1 cellular context compared by ENCODE assay signal in the genomic region with DNA sequence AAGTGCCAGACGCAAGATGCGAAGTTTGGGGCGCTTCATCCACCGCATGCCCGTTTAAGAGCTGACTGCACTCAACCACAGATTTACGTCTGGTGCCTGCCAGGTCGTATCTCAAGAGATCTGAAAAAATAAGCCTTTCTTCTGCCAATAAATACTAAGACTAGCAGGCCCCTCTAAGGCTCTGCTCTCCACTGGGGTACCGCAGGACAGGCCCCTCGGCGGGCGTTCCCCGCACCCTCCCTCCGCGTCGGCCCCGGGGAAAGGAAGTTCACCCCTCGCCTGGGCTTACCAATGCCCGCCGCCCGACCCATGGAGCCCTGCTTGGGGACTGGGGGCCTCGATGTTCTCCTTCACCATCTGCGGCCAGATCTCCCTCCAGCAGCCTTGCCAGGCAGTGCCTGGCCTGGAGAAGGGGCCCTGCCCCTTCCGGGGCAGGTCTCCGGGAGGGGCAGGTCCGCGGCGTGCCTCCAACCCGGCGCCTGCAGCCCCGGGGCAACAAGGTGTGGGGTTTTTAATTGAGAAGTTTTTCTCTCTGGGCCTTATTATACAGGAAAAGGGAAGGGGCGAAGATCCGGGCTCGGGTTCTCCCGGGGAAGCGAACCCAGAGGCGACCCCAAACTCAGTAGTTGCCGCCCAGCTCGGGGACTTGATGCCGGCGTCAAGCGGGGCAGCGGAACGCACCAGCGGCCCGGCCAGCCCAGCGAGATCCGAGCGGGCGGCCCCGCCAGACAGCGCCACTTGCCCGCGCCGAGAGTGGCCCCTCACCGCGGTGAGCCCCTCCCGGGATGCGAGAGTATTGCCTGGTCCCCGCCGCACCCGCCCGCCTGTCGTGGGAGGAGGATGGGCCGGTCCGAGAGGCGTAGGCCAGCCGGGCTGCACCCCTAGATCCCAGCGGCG.
TF ChIP-seq lines count a peak whose summit lies in the region.

No MANE protein-coding gene starts in this region.

TF ChIP-seq in GM23338, 12 proteins besides CTCF, POLR2A, EP300 and RAD21 (continued from another document):
- TF ChIP-seq, protein P1, sequence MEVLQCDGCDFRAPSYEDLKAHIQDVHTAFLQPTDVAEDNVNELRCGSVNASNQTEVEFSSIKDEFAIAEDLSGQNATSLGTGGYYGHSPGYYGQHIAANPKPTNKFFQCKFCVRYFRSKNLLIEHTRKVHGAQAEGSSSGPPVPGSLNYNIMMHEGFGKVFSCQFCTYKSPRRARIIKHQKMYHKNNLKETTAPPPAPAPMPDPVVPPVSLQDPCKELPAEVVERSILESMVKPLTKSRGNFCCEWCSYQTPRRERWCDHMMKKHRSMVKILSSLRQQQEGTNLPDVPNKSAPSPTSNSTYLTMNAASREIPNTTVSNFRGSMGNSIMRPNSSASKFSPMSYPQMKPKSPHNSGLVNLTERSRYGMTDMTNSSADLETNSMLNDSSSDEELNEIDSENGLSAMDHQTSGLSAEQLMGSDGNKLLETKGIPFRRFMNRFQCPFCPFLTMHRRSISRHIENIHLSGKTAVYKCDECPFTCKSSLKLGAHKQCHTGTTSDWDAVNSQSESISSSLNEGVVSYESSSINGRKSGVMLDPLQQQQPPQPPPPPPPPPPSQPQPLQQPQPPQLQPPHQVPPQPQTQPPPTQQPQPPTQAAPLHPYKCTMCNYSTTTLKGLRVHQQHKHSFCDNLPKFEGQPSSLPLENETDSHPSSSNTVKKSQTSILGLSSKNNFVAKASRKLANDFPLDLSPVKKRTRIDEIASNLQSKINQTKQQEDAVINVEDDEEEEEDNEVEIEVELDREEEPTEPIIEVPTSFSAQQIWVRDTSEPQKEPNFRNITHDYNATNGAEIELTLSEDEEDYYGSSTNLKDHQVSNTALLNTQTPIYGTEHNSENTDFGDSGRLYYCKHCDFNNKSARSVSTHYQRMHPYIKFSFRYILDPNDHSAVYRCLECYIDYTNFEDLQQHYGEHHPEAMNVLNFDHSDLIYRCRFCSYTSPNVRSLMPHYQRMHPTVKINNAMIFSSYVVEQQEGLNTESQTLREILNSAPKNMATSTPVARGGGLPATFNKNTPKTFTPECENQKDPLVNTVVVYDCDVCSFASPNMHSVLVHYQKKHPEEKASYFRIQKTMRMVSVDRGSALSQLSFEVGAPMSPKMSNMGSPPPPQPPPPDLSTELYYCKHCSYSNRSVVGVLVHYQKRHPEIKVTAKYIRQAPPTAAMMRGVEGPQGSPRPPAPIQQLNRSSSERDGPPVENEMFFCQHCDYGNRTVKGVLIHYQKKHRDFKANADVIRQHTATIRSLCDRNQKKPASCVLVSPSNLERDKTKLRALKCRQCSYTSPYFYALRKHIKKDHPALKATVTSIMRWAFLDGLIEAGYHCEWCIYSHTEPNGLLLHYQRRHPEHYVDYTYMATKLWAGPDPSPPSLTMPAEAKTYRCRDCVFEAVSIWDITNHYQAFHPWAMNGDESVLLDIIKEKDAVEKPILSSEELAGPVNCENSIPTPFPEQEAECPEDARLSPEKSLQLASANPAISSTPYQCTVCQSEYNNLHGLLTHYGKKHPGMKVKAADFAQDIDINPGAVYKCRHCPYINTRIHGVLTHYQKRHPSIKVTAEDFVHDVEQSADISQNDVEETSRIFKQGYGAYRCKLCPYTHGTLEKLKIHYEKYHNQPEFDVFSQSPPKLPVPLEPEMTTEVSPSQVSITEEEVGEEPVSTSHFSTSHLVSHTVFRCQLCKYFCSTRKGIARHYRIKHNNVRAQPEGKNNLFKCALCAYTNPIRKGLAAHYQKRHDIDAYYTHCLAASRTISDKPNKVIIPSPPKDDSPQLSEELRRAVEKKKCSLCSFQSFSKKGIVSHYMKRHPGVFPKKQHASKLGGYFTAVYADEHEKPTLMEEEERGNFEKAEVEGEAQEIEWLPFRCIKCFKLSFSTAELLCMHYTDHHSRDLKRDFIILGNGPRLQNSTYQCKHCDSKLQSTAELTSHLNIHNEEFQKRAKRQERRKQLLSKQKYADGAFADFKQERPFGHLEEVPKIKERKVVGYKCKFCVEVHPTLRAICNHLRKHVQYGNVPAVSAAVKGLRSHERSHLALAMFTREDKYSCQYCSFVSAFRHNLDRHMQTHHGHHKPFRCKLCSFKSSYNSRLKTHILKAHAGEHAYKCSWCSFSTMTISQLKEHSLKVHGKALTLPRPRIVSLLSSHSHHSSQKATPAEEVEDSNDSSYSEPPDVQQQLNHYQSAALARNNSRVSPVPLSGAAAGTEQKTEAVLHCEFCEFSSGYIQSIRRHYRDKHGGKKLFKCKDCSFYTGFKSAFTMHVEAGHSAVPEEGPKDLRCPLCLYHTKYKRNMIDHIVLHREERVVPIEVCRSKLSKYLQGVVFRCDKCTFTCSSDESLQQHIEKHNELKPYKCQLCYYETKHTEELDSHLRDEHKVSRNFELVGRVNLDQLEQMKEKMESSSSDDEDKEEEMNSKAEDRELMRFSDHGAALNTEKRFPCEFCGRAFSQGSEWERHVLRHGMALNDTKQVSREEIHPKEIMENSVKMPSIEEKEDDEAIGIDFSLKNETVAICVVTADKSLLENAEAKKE (CRISPR knock-in tag; IDR thresholded peaks at IDR 0.05) = no peak
- no peak for TF ChIP-seq CREB1 (CRISPR knock-in tag; IDR thresholded peaks at IDR 0.05; ENCODE audit: low read depth)
- no peak for TF ChIP-seq STAT1 (IDR thresholded peaks at IDR 0.05; ENCODE audit: unreplicated experiment)
- TF ChIP-seq, protein P2, sequence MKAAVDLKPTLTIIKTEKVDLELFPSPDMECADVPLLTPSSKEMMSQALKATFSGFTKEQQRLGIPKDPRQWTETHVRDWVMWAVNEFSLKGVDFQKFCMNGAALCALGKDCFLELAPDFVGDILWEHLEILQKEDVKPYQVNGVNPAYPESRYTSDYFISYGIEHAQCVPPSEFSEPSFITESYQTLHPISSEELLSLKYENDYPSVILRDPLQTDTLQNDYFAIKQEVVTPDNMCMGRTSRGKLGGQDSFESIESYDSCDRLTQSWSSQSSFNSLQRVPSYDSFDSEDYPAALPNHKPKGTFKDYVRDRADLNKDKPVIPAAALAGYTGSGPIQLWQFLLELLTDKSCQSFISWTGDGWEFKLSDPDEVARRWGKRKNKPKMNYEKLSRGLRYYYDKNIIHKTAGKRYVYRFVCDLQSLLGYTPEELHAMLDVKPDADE (IDR thresholded peaks at IDR 0.05) = no peak
- TF ChIP-seq POLR2AphosphoS5 (IDR thresholded peaks at IDR 0.05; ENCODE audit: low read depth) = no peak
- TF ChIP-seq, protein P3, sequence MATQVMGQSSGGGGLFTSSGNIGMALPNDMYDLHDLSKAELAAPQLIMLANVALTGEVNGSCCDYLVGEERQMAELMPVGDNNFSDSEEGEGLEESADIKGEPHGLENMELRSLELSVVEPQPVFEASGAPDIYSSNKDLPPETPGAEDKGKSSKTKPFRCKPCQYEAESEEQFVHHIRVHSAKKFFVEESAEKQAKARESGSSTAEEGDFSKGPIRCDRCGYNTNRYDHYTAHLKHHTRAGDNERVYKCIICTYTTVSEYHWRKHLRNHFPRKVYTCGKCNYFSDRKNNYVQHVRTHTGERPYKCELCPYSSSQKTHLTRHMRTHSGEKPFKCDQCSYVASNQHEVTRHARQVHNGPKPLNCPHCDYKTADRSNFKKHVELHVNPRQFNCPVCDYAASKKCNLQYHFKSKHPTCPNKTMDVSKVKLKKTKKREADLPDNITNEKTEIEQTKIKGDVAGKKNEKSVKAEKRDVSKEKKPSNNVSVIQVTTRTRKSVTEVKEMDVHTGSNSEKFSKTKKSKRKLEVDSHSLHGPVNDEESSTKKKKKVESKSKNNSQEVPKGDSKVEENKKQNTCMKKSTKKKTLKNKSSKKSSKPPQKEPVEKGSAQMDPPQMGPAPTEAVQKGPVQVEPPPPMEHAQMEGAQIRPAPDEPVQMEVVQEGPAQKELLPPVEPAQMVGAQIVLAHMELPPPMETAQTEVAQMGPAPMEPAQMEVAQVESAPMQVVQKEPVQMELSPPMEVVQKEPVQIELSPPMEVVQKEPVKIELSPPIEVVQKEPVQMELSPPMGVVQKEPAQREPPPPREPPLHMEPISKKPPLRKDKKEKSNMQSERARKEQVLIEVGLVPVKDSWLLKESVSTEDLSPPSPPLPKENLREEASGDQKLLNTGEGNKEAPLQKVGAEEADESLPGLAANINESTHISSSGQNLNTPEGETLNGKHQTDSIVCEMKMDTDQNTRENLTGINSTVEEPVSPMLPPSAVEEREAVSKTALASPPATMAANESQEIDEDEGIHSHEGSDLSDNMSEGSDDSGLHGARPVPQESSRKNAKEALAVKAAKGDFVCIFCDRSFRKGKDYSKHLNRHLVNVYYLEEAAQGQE (IDR thresholded peaks at IDR 0.05; ENCODE audit: unreplicated experiment) = no peak
- TF ChIP-seq NANOG (IDR thresholded peaks at IDR 0.05; ENCODE audit: borderline replicate concordance) = no peak
- TF ChIP-seq ZNF331 (CRISPR knock-in tag; IDR thresholded peaks at IDR 0.05; ENCODE audit: low read depth) = no peak
